ENCODE assay signal across 7 cellular contexts in genomic region chr14:74492413-74493342, GRCh38. TPM values are rescaled to one million over a fixed set of nuclear protein-coding genes. Genes with fewer than 3 reads are reported as not detected.
DNase-seq lines count a peak whose midpoint lies in the region; ATAC-seq and TF ChIP-seq lines count a peak whose summit lies in the region.

NPC2 (minus strand) TSS chr14:74493305; CDS start chr14:74493274, 31 bp downstream.

- H3K36me3 ChIP-seq in SK-N-SH (replicated peaks in 1 of 2; ENCODE audit: control insufficient read depth in 1 of 2, insufficient read depth in 2 of 2, low read length in 1 of 2): peaks cover 2 to 9% of the 10 kb centered on the region in 2 experiments
- H3K36me3 ChIP-seq in neutrophil: no peaks in the 10 kb centered on the region

- H3K27ac ChIP-seq in SK-N-SH (ENCODE audit: low read depth in 2 of 2, low read length in 1 of 2): peak within 1 kb of the TSS; percentile 56 to 80
- H3K27ac ChIP-seq in neutrophil: peak within 1 kb of the TSS; percentile 93

- H2AFZ ChIP-seq in SK-N-SH (ENCODE audit: low read depth): peak within 1 kb of the TSS; percentile 92

- no peak for TF ChIP-seq CTCF in SK-N-SH (IDR thresholded peaks at IDR 0.05)
- TF ChIP-seq CTCF in fibroblast of pulmonary artery (IDR thresholded peaks at IDR 0.05; ENCODE audit: low read length, missing control alignments): no peak
- no peak for TF ChIP-seq CTCF in neutrophil (IDR thresholded peaks at IDR 0.05)

- DNase-seq in SK-N-SH (no peak), fibroblast of pulmonary artery (ENCODE audit: low read depth) (no peak), NCI-H345 (lab: John Stamatoyannopoulos, UW) (no peak), NCI-H2196 treated with DMSO at 0.1 percent for 48 hours (lab: John Stamatoyannopoulos, UW; ENCODE audit: unreplicated experiment) (no peak)

- H3K27me3 ChIP-seq in SK-N-SH (ENCODE audit: insufficient read depth) (no peaks in the 10 kb centered on the region), neutrophil (peaks cover 11% of the 10 kb centered on the region)

- CTCF ChIA-PET in SK-N-SH (lab: Yijun Ruan, JAX): interaction anchor here (0.7 to 11.1 kb wide), 6 partner anchors 10 to 189 kb away, joined by 3 to 126 read pairs (median 3); partner anchors contain the start of gene LTBP2

- H3K79me2 ChIP-seq in SK-N-SH (ENCODE audit: insufficient read depth): peaks cover 48% of the 10 kb centered on the region

- H3K4me2 ChIP-seq in SK-N-SH: peak within 1 kb of the TSS; percentile 96

- H3K4me1 ChIP-seq in SK-N-SH (ENCODE audit: control insufficient read depth in 1 of 2, insufficient read depth in 2 of 2, low read depth in 1 of 2, low read length in 1 of 2) (peaks cover 13 to 20% of the 10 kb centered on the region in 2 experiments; a peak in 3 of 4 replicates), neutrophil (ENCODE audit: control insufficient read depth in 1 of 2, insufficient read depth in 1 of 2, low read depth in 1 of 2, low read length in 1 of 2) (peaks cover 17 to 20% of the 10 kb centered on the region in 2 experiments)

- H3K9me2 ChIP-seq in SK-N-SH: no peaks in the 10 kb centered on the region

- no peak for TF ChIP-seq EP300 in SK-N-SH (IDR thresholded peaks at IDR 0.05; ENCODE audit: borderline replicate concordance in 1 of 2, low read depth in 1 of 2, low read length in 1 of 2)

- H3K9ac ChIP-seq in SK-N-SH: peak within 1 kb of the TSS; percentile 76

- no peaks in the 10 kb centered on the region for H4K20me1 ChIP-seq in SK-N-SH (ENCODE audit: insufficient read depth)

- TF ChIP-seq RAD21 in SK-N-SH (IDR thresholded peaks at IDR 0.05; ENCODE audit: low read length): no peak

- POLR2A ChIA-PET in SK-N-SH (lab: Yijun Ruan, JAX): interaction anchor here (0.6 to 1.1 kb wide), 3 partner anchors 66 to 233 kb away, joined by 3 read pairs; no protein-coding TSS in a partner anchor

- peak within 1 kb of the TSS; percentile 87 to 91 for H3K4me3 ChIP-seq in SK-N-SH (ENCODE audit: low read depth in 2 of 2, low read length in 1 of 2)
- H3K4me3 ChIP-seq in fibroblast of pulmonary artery (replicated peaks; ENCODE audit: low read depth, low read length): peak within 1 kb of the TSS; percentile 90
- H3K4me3 ChIP-seq in neutrophil (ENCODE audit: low read depth in 1 of 2, low read length in 1 of 2): peak within 1 kb of the TSS; percentile 96 to 98

- WGBS in SK-N-SH (ENCODE audit: low lambda C conversion rate): 13% methylated on average over 18 of the region's 42 CpGs

- H3K9me3 ChIP-seq in SK-N-SH (no peaks in the 10 kb centered on the region), neutrophil (no peaks in the 10 kb centered on the region)

- peak; percentile 9 for ATAC-seq in GM18870 (IDR thresholded peaks at IDR 0.05; ENCODE audit: unreplicated experiment)
- ATAC-seq in HG02885 (IDR thresholded peaks at IDR 0.05; ENCODE audit: poor library complexity, unreplicated experiment): peak; percentile 4

- peaks cover 51% of the 10 kb centered on the region for H3F3A ChIP-seq in SK-N-SH (replicated peaks; ENCODE audit: insufficient read depth)

TF ChIP-seq in SK-N-SH, 30 proteins besides CTCF, POLR2A, EP300 and RAD21:
- TF ChIP-seq FOXM1 (IDR thresholded peaks at IDR 0.05; ENCODE audit: low read depth): no peak
- no peak for TF ChIP-seq FOXJ3 (CRISPR knock-in tag; IDR thresholded peaks at IDR 0.05)
- TF ChIP-seq PBX3 (IDR thresholded peaks at IDR 0.05): no peak
- peak; percentile 13; the same call in 1 of the 2 replicates for TF ChIP-seq POLR2AphosphoS5 (IDR thresholded peaks at IDR 0.05; ENCODE audit: low read depth, low read length)
- TF ChIP-seq SMC3 (IDR thresholded peaks at IDR 0.05; ENCODE audit: low read depth, low read length): no peak
- TF ChIP-seq MXI1 (IDR thresholded peaks at IDR 0.05; ENCODE audit: low read depth, low read length): peak; percentile 81; the same call in 1 of the 2 replicates
- TF ChIP-seq MAX (IDR thresholded peaks at IDR 0.05; ENCODE audit: low read depth): no peak
- no peak for TF ChIP-seq REST (IDR thresholded peaks at IDR 0.05; ENCODE audit: low read depth, low read length)
- TF ChIP-seq TEAD4 (IDR thresholded peaks at IDR 0.05; ENCODE audit: borderline replicate concordance, insufficient read depth): no peak
- no peak for TF ChIP-seq GATA2 (CRISPR knock-in tag; IDR thresholded peaks at IDR 0.05)
- no peak for TF ChIP-seq JUND (IDR thresholded peaks at IDR 0.05)
- TF ChIP-seq NFIC (IDR thresholded peaks at IDR 0.05; ENCODE audit: borderline replicate concordance): no peak
- no peak for TF ChIP-seq NRF1 (IDR thresholded peaks at IDR 0.05; ENCODE audit: low read depth, low read length)
- no peak for TF ChIP-seq ZBTB33 (IDR thresholded peaks at IDR 0.05; ENCODE audit: borderline replicate concordance, low read depth)
- peak; percentile 71 for TF ChIP-seq TAF1 (IDR thresholded peaks at IDR 0.05; ENCODE audit: borderline replicate concordance, low read depth, low read length)

RNA-seq across cellular contexts. Expression of gene NPC2, which starts in this region (rescaled TPM):
- 340 and 522 TPM in 2 replicates for polyA plus RNA-seq in SK-N-SH (2012; rRNA removed)
- 249 and 380 TPM in 2 replicates for polyA plus RNA-seq in SK-N-SH (2012; cell fraction: cytosol; rRNA removed)
- polyA plus RNA-seq in SK-N-SH (2012; cell fraction: nucleus; rRNA removed): 160 and 242 TPM in 2 replicates
